ENCODE assay signal across 7 cellular contexts in genomic region chr22:45318168-45318557, GRCh38. TPM values are rescaled to one million over a fixed set of nuclear protein-coding genes. Genes with fewer than 3 reads are reported as not detected.
DNase-seq lines count a peak whose midpoint lies in the region; ATAC-seq and TF ChIP-seq lines count a peak whose summit lies in the region.

No MANE protein-coding gene starts in this region.

- H3K4me1 ChIP-seq in hepatocyte (ENCODE audit: insufficient read depth) (peaks cover 48% of the 10 kb centered on the region), skeletal muscle satellite cell (ENCODE audit: control insufficient read depth, insufficient read depth, low read length) (peaks cover 43% of the 10 kb centered on the region)

- H3K4me3 ChIP-seq in hepatocyte (no peak overlapping the region), skeletal muscle satellite cell (ENCODE audit: low read length) (peak overlapping the region; percentile 28)

- DNase-seq in KBM-7 (peak; percentile 33), T-helper 1 cell (peak; percentile 76 to 95 (median 85)), anterior cingulate cortex (lab: John Stamatoyannopoulos, UW) (peak in 48 of 58 donors; percentile 9 to 82 (median 48)), hepatocyte (ENCODE audit: low spot score) (peak; percentile 84)

- H3K27ac ChIP-seq in hepatocyte, result peak overlapping the region; percentile 89

- ATAC-seq in GM18867 (IDR thresholded peaks at IDR 0.05; ENCODE audit: unreplicated experiment) (peak; percentile 50), GM18870 (IDR thresholded peaks at IDR 0.05; ENCODE audit: unreplicated experiment) (no peak)

- WGBS in hepatocyte (ENCODE audit: low lambda C conversion rate, missing lambda C conversion rate), result 32% methylated on average over 8 of the region's 8 CpGs

- peak overlapping the region; percentile 29 for H3K4me2 ChIP-seq in hepatocyte
- H3K4me2 ChIP-seq in skeletal muscle satellite cell (ENCODE audit: low read length), result peak overlapping the region; percentile 70

- H3K79me2 ChIP-seq in hepatocyte, result peaks cover 92% of the 10 kb centered on the region

- no peak overlapping the region for H2AFZ ChIP-seq in hepatocyte

- no peaks in the 10 kb centered on the region for H4K20me1 ChIP-seq in hepatocyte (ENCODE audit: insufficient read depth, poor library complexity, severe bottlenecking)

- peak overlapping the region; percentile 48 for H3K9ac ChIP-seq in skeletal muscle satellite cell (ENCODE audit: low read depth, low read length)

- no peaks in the 10 kb centered on the region for H3K9me3 ChIP-seq in hepatocyte (ENCODE audit: low read depth)
- no peaks in the 10 kb centered on the region for H3K9me3 ChIP-seq in skeletal muscle satellite cell (replicated peaks; ENCODE audit: low read length)

- H3K27me3 ChIP-seq in hepatocyte (no peaks in the 10 kb centered on the region), skeletal muscle satellite cell (ENCODE audit: control insufficient read depth, insufficient read depth, low read length) (no peaks in the 10 kb centered on the region)

- no peaks in the 10 kb centered on the region for H3K9me2 ChIP-seq in hepatocyte (replicated peaks; ENCODE audit: insufficient read depth)

- H3K36me3 ChIP-seq in hepatocyte (replicated peaks; ENCODE audit: insufficient read depth, low read depth), result no peaks in the 10 kb centered on the region
- H3K36me3 ChIP-seq in skeletal muscle satellite cell (ENCODE audit: insufficient read depth, low read length), result peaks cover 4% of the 10 kb centered on the region

- in situ Hi-C loops in KBM-7 (cut with MboI; ENCODE audit: low pct_unique_long_range_greater_than_20kb, low sequenced_read_pairs), result no loop called here

- TF ChIP-seq CTCF in hepatocyte (IDR thresholded peaks at IDR 0.05; ENCODE audit: poor library complexity), result no peak

RNA-seq across cellular contexts. Expression of gene FAM118A, which starts 8.4 kb away (rescaled TPM):
- 65.7 and 94.2 TPM in 2 replicates for total RNA-seq in hepatocyte
- 193 and 289 TPM in 2 replicates for polyA plus RNA-seq in hepatocyte
- 8.9 and 9.2 TPM in 2 replicates for total RNA-seq in skeletal muscle satellite cell (2012; rRNA removed)

RNA-seq across cellular contexts. Expression of gene UPK3A, which starts 33.4 kb away (rescaled TPM):
- 14.4 and 14.9 TPM in 2 replicates for total RNA-seq in hepatocyte
- 41.8 and 71.5 TPM in 2 replicates for polyA plus RNA-seq in hepatocyte
- not detected in 2 replicates for total RNA-seq in skeletal muscle satellite cell (2012; rRNA removed)

Comparison
In these comparisons a context has a peak if more than half of its experiments do, and no peak if none do; other contexts are left out.
1. DNase-seq: peak in every context shown above with its lines; median percentile 85 in T-helper 1 cell; 84 in hepatocyte; 48 in anterior cingulate cortex; 33 in KBM-7.